In genomic region chr1:67889940-67890567, GRCh38 we compare ENCODE assay signal across 1 cellular context.
A peak's percentile ranks its signal among the peaks of the same experiment; 100 is the strongest.
TF ChIP-seq lines count a peak whose summit lies in the region.

No MANE protein-coding gene starts in this region.

TF ChIP-seq in HEK293, 187 proteins besides CTCF, POLR2A, EP300 and RAD21 (continued from another document):
- TF ChIP-seq, protein P1, sequence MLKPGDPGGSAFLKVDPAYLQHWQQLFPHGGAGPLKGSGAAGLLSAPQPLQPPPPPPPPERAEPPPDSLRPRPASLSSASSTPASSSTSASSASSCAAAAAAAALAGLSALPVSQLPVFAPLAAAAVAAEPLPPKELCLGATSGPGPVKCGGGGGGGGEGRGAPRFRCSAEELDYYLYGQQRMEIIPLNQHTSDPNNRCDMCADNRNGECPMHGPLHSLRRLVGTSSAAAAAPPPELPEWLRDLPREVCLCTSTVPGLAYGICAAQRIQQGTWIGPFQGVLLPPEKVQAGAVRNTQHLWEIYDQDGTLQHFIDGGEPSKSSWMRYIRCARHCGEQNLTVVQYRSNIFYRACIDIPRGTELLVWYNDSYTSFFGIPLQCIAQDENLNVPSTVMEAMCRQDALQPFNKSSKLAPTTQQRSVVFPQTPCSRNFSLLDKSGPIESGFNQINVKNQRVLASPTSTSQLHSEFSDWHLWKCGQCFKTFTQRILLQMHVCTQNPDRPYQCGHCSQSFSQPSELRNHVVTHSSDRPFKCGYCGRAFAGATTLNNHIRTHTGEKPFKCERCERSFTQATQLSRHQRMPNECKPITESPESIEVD (tag by site-specific recombination; IDR thresholded peaks at IDR 0.05): 0 out of 2 replicates have a peak, but pooled peaks have one; percentile 28
- TF ChIP-seq TRIM28 (IDR thresholded peaks at IDR 0.05; ENCODE audit: borderline replicate concordance, low read length): no peak
- no peak for TF ChIP-seq KLF7 (tag by site-specific recombination; IDR thresholded peaks at IDR 0.05; ENCODE audit: borderline replicate concordance)
- TF ChIP-seq, protein P2, sequence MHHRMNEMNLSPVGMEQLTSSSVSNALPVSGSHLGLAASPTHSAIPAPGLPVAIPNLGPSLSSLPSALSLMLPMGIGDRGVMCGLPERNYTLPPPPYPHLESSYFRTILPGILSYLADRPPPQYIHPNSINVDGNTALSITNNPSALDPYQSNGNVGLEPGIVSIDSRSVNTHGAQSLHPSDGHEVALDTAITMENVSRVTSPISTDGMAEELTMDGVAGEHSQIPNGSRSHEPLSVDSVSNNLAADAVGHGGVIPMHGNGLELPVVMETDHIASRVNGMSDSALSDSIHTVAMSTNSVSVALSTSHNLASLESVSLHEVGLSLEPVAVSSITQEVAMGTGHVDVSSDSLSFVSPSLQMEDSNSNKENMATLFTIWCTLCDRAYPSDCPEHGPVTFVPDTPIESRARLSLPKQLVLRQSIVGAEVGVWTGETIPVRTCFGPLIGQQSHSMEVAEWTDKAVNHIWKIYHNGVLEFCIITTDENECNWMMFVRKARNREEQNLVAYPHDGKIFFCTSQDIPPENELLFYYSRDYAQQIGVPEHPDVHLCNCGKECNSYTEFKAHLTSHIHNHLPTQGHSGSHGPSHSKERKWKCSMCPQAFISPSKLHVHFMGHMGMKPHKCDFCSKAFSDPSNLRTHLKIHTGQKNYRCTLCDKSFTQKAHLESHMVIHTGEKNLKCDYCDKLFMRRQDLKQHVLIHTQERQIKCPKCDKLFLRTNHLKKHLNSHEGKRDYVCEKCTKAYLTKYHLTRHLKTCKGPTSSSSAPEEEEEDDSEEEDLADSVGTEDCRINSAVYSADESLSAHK (tag by site-specific recombination; IDR thresholded peaks at IDR 0.05): no peak
- TF ChIP-seq ZNF354C (tag by site-specific recombination; IDR thresholded peaks at IDR 0.05; ENCODE audit: borderline replicate concordance, low read depth): no peak
- no peak for TF ChIP-seq ZNF423 (tag by site-specific recombination; IDR thresholded peaks at IDR 0.05)
- TF ChIP-seq ZNF433 (tag by site-specific recombination; IDR thresholded peaks at IDR 0.05; ENCODE audit: low read depth): no peak
- no peak for TF ChIP-seq ZBTB1 (tag by site-specific recombination; IDR thresholded peaks at IDR 0.05)
- no peak for TF ChIP-seq OVOL3 (tag by site-specific recombination; IDR thresholded peaks at IDR 0.05)
- no peak for TF ChIP-seq ZNF23 (tag by site-specific recombination; IDR thresholded peaks at IDR 0.05; ENCODE audit: borderline replicate concordance)
TF ChIP-seq in HEK293: peak in this region for 25.
